8 cellular contexts compared by ENCODE assay signal in genomic region chr4:185304944-185305690, GRCh38.
DNase-seq lines count a peak whose midpoint lies in the region; ATAC-seq and TF ChIP-seq lines count a peak whose summit lies in the region.

No MANE protein-coding gene starts in this region.

- DNase-seq in D341Med (ENCODE audit: low spot score): peak; percentile 56
- DNase-seq in fibroblast of peridontal ligament (ENCODE audit: extremely low read depth): peak; percentile 30
- DNase-seq in retinal pigment epithelial cell (ENCODE audit: low read depth): peak; percentile 43
- DNase-seq in NCI-H1105 (lab: John Stamatoyannopoulos, UW): no peak

- H3K79me2 ChIP-seq in SU-DHL-6 (ENCODE audit: insufficient read depth, low read length): no peaks in the 10 kb centered on the region

- TF ChIP-seq CTCF in SU-DHL-6 (IDR thresholded peaks at IDR 0.05; ENCODE audit: insufficient read depth, low read length, poor library complexity, severe bottlenecking): peak; percentile 70
- TF ChIP-seq CTCF in retinal pigment epithelial cell (conservative IDR thresholded peaks at IDR 0.05; ENCODE audit: low read depth, low read length): peak; percentile 79

- H3K9ac ChIP-seq in SU-DHL-6 (ENCODE audit: low read length): 0 out of 2 replicates have a peak overlapping the region, but pooled peaks have one; percentile 4

- H3K36me3 ChIP-seq in SU-DHL-6 (ENCODE audit: low read length): no peaks in the 10 kb centered on the region

- H3K27me3 ChIP-seq in SU-DHL-6 (ENCODE audit: low read length): no peaks in the 10 kb centered on the region

- no peaks in the 10 kb centered on the region for H3K9me2 ChIP-seq in SU-DHL-6 (replicated peaks; ENCODE audit: insufficient read depth, low read length)

- H3K9me3 ChIP-seq in SU-DHL-6 (ENCODE audit: insufficient read depth, low read length): no peaks in the 10 kb centered on the region

- H3K27ac ChIP-seq in SU-DHL-6 (ENCODE audit: low read depth, low read length): peak overlapping the region; percentile 30; the same call in 1 of the 2 replicates

- H4K20me1 ChIP-seq in SU-DHL-6 (ENCODE audit: low read depth, low read length): no peaks in the 10 kb centered on the region

- no peak overlapping the region for H3K4me3 ChIP-seq in SU-DHL-6 (ENCODE audit: insufficient read depth, low read length, poor library complexity, severe bottlenecking)
- peak overlapping the region; percentile 26 for H3K4me3 ChIP-seq in retinal pigment epithelial cell (ENCODE audit: low read length)

- ATAC-seq in GM19328 (IDR thresholded peaks at IDR 0.05; ENCODE audit: unreplicated experiment) (peak; percentile 43), HG03196 (IDR thresholded peaks at IDR 0.05; ENCODE audit: unreplicated experiment) (peak; percentile 45), HG02840 (IDR thresholded peaks at IDR 0.05; ENCODE audit: low FRiP score, unreplicated experiment) (no peak)

- H2AFZ ChIP-seq in SU-DHL-6 (ENCODE audit: low read depth, low read length, severe bottlenecking): peak overlapping the region; percentile 44

- peak overlapping the region; percentile 36 for H3K4me2 ChIP-seq in SU-DHL-6 (ENCODE audit: low read depth, low read length, poor library complexity, severe bottlenecking)

- H3F3A ChIP-seq in SU-DHL-6 (ENCODE audit: insufficient read depth): no peaks in the 10 kb centered on the region
